Comparison of ENCODE assay signal across 12 cellular contexts in genomic region chr10:69474688-69475432, GRCh38. TPM values are rescaled to one million over a fixed set of nuclear protein-coding genes. Genes with fewer than 3 reads are reported as not detected.
DNase-seq lines count a peak whose midpoint lies in the region; TF ChIP-seq lines count a peak whose summit lies in the region.
"Had no signal": no experiment of that assay in that cellular context is flagged by ENCODE, and none has a peak within 500 bp of the region (broad histone marks: within the 10 kb centered on the region; RNA-seq: fewer than 3 reads in every experiment).

No MANE protein-coding gene starts in this region.

- no peak overlapping the region for H3K4me3 Mint-ChIP-seq in Caco-2 (ENCODE audit: unreplicated experiment)
- H3K4me3 Mint-ChIP-seq: CD8-positive, alpha-beta T cell had no signal

- H3K9me2 ChIP-seq in SK-N-SH, result no peaks in the 10 kb centered on the region

- no peak for TF ChIP-seq RAD21 in SK-N-SH (IDR thresholded peaks at IDR 0.05; ENCODE audit: low read length)

- no peaks in the 10 kb centered on the region for H3K79me2 ChIP-seq in SK-N-SH (ENCODE audit: insufficient read depth)

- H3F3A ChIP-seq in SK-N-SH (replicated peaks; ENCODE audit: insufficient read depth), result peaks cover 3% of the 10 kb centered on the region

- no peak overlapping the region for H3K9ac ChIP-seq in SK-N-SH

- TF ChIP-seq EP300 in SK-N-SH (IDR thresholded peaks at IDR 0.05; ENCODE audit: borderline replicate concordance in 1 of 2, low read depth in 1 of 2, low read length in 1 of 2), result no peak

- H3K4me3 ChIP-seq in AG10803 (ENCODE audit: low read length) (no peak overlapping the region), SK-N-SH (ENCODE audit: low read depth in 2 of 2, low read length in 1 of 2) (no peak overlapping the region), fibroblast of the aortic adventitia (ENCODE audit: low read depth, low read length) (no peak overlapping the region), prostate gland (no peak overlapping the region), Caco-2 (ENCODE audit: low read depth, low read length) (no peak overlapping the region)

- no peaks in the 10 kb centered on the region for H3K4me1 Mint-ChIP-seq in Caco-2 (ENCODE audit: low read depth, unreplicated experiment)

- no peak overlapping the region for H3K27ac Mint-ChIP-seq in Caco-2 (ENCODE audit: unreplicated experiment)
- H3K27ac Mint-ChIP-seq: CD8-positive, alpha-beta T cell had no signal

- H3K36me3 Mint-ChIP-seq in Caco-2 (ENCODE audit: insufficient read depth, unreplicated experiment), result peaks cover 6% of the 10 kb centered on the region
- H3K36me3 Mint-ChIP-seq: CD8-positive, alpha-beta T cell had no signal

- intact Hi-C loops in prostate gland (cut with DNase I), result no loop called here
- intact Hi-C loops in Caco-2 (cut with micrococcal nuclease; ENCODE audit: unreplicated experiment), result no loop called here

- peak overlapping the region; percentile 66; the same call in 1 of the 2 replicates for H2AFZ ChIP-seq in SK-N-SH (ENCODE audit: low read depth)

- H3K4me1 ChIP-seq in SK-N-SH (ENCODE audit: control insufficient read depth in 1 of 2, insufficient read depth in 2 of 2, low read depth in 1 of 2, low read length in 1 of 2), result peaks cover 14 to 25% of the 10 kb centered on the region in 2 experiments; a peak in 2 of 4 replicates
- peaks cover 6% of the 10 kb centered on the region for H3K4me1 ChIP-seq in prostate gland (replicated peaks)
- no peaks in the 10 kb centered on the region for H3K4me1 ChIP-seq in Caco-2

- peak overlapping the region; percentile 30 to 61; a peak in 3 of 4 replicates for H3K27ac ChIP-seq in SK-N-SH (ENCODE audit: low read depth in 2 of 2, low read length in 1 of 2)
- H3K27ac ChIP-seq in prostate gland, result peak overlapping the region; percentile 49 to 71

- no peaks in the 10 kb centered on the region for H4K20me1 ChIP-seq in SK-N-SH (ENCODE audit: insufficient read depth)

- H3K4me2 ChIP-seq in SK-N-SH, result peak overlapping the region; percentile 61

- H3K27me3 Mint-ChIP-seq in Caco-2 (ENCODE audit: insufficient read depth, unreplicated experiment), result no peaks in the 10 kb centered on the region

- CTCF ChIA-PET in SK-N-SH (lab: Yijun Ruan, JAX), result interaction anchor here (0.6 kb wide), 1 partner anchor 24 kb away, joined by 3 read pairs; no protein-coding TSS in a partner anchor
- CTCF ChIA-PET in Caco-2 (lab: Charles Lee), result no interaction called here

- DNase-seq in AG10803 (ENCODE audit: low read depth) (peak; percentile 86), SK-N-SH (no peak), fibroblast of the aortic adventitia (ENCODE audit: low read depth) (peak; percentile 79), prostate gland (ENCODE audit: low spot score) (no peak), GDM1 (lab: John Stamatoyannopoulos, UW) (no peak), NCI-H2196 treated with DMSO at 0.1 percent for 48 hours (lab: John Stamatoyannopoulos, UW; ENCODE audit: unreplicated experiment) (no peak), mucosa of gallbladder (ENCODE audit: low spot score) (no peak), Caco-2 (no peak)
- DNase-seq: activated CD4-positive, alpha-beta T cell treated with anti-CD3 and anti-CD28 coated beads, Interleukin-2, amount 50 U/mL, for 1 hour; CD8-positive, alpha-beta T cell; stimulated activated naive CD4-positive, alpha-beta T cell had no signal

- TF ChIP-seq CTCF in AG10803 (conservative IDR thresholded peaks at IDR 0.05; ENCODE audit: low read length), result no peak
- no peak for TF ChIP-seq CTCF in SK-N-SH (IDR thresholded peaks at IDR 0.05)
- no peak for TF ChIP-seq CTCF in fibroblast of the aortic adventitia (IDR thresholded peaks at IDR 0.05; ENCODE audit: insufficient read depth, low read length)
- no peak for TF ChIP-seq CTCF in prostate gland (IDR thresholded peaks at IDR 0.05)
- no peak for TF ChIP-seq CTCF in Caco-2 (IDR thresholded peaks at IDR 0.05; ENCODE audit: insufficient read depth in 1 of 2, low read depth in 1 of 2, low read length in 1 of 2, severe bottlenecking in 1 of 2, unreplicated experiment in 1 of 2)

- no peaks in the 10 kb centered on the region for H3K9me3 ChIP-seq in SK-N-SH
- no peaks in the 10 kb centered on the region for H3K9me3 ChIP-seq in prostate gland
- no peaks in the 10 kb centered on the region for H3K9me3 ChIP-seq in Caco-2

- 47% methylated on average over 9 of the region's 9 CpGs for WGBS in SK-N-SH (ENCODE audit: low lambda C conversion rate)
- WGBS in prostate gland, result 60% methylated on average over 9 of the region's 9 CpGs

- no peaks in the 10 kb centered on the region for H3K27me3 ChIP-seq in SK-N-SH (ENCODE audit: insufficient read depth)
- H3K27me3 ChIP-seq in prostate gland (replicated peaks; ENCODE audit: insufficient read depth), result no peaks in the 10 kb centered on the region
- no peaks in the 10 kb centered on the region for H3K27me3 ChIP-seq in Caco-2 (replicated peaks; ENCODE audit: control insufficient read depth, insufficient read depth, low read length)

- no peaks in the 10 kb centered on the region for H3K9me3 Mint-ChIP-seq in Caco-2 (ENCODE audit: unreplicated experiment)
- H3K9me3 Mint-ChIP-seq: CD8-positive, alpha-beta T cell had no signal

- POLR2A ChIA-PET in SK-N-SH (lab: Yijun Ruan, JAX), result no interaction called here
- POLR2A ChIA-PET in Caco-2 (lab: Charles Lee), result no interaction called here

- no peaks in the 10 kb centered on the region for H3K36me3 ChIP-seq in SK-N-SH (replicated peaks in 1 of 2; ENCODE audit: control insufficient read depth in 1 of 2, insufficient read depth in 2 of 2, low read length in 1 of 2)
- no peaks in the 10 kb centered on the region for H3K36me3 ChIP-seq in prostate gland
- no peaks in the 10 kb centered on the region for H3K36me3 ChIP-seq in Caco-2 (ENCODE audit: control insufficient read depth, insufficient read depth, low read length)

- no TSS peak for BruUV-seq in Caco-2 (replicated peaks; lab: Mats Ljungman, UMichigan)

- TF ChIP-seq POLR2A in prostate gland (IDR thresholded peaks at IDR 0.05), result no peak

TF ChIP-seq in SK-N-SH, 30 proteins besides CTCF, POLR2A, EP300 and RAD21:
- no peak for TF ChIP-seq ZBTB33 (IDR thresholded peaks at IDR 0.05; ENCODE audit: borderline replicate concordance, low read depth)
- TF ChIP-seq JUND (IDR thresholded peaks at IDR 0.05), result 0 out of 2 replicates have a peak, but pooled peaks have one; percentile 20
- no peak for TF ChIP-seq EZH2phosphoT487 (IDR thresholded peaks at IDR 0.05; ENCODE audit: borderline replicate concordance, low read depth)
- TF ChIP-seq TCF12 (IDR thresholded peaks at IDR 0.05), result peak; percentile 39; the same call in 1 of the 2 replicates
- TF ChIP-seq IRF3 (IDR thresholded peaks at IDR 0.05; ENCODE audit: low read depth, low read length), result no peak
- no peak for TF ChIP-seq RFX5 (IDR thresholded peaks at IDR 0.05; ENCODE audit: low read length)
- TF ChIP-seq TAF1 (IDR thresholded peaks at IDR 0.05; ENCODE audit: borderline replicate concordance, low read depth, low read length), result no peak
- TF ChIP-seq FOSL2 (IDR thresholded peaks at IDR 0.05; ENCODE audit: borderline replicate concordance, low read depth), result peak; percentile 69
- peak; percentile 41; the same call in 1 of the 2 replicates for TF ChIP-seq RXRA (IDR thresholded peaks at IDR 0.05; ENCODE audit: borderline replicate concordance, low read depth)
- no peak for TF ChIP-seq USF1 (IDR thresholded peaks at IDR 0.05; ENCODE audit: borderline replicate concordance, low read depth)

RNA-seq across cellular contexts. Expression of gene TSPAN15, which starts 23.6 kb away (rescaled TPM):
- 8.5 and 13.8 TPM in 2 replicates for polyA plus RNA-seq in SK-N-SH (2012; rRNA removed)
- 8.0 and 9.7 TPM in 2 replicates for polyA plus RNA-seq in SK-N-SH (2012; cell fraction: cytosol; rRNA removed)
- polyA plus RNA-seq in SK-N-SH (2012; cell fraction: nucleus; rRNA removed), result 7.3 and 8.3 TPM in 2 replicates
- total RNA-seq in fibroblast of the aortic adventitia (ENCODE audit: low replicate concordance) (0.27 and 1.2 TPM in 2 replicates), prostate gland (10 to 100 TPM; 78.8 to 85.3 TPM), mucosa of gallbladder (108 TPM), Caco-2 (2022) (86.5 and 89.0 TPM in 2 replicates)

RNA-seq across cellular contexts. Expression of gene TACR2, which starts 58.1 kb away (rescaled TPM):
- polyA plus RNA-seq in SK-N-SH (2012; rRNA removed), result 0.02 and 0.05 TPM in 2 replicates
- 0.03 TPM in 1 of 2 replicates, not detected in the other for polyA plus RNA-seq in SK-N-SH (2012; cell fraction: cytosol; rRNA removed)
- not detected in 2 replicates for polyA plus RNA-seq in SK-N-SH (2012; cell fraction: nucleus; rRNA removed)
- total RNA-seq in fibroblast of the aortic adventitia (ENCODE audit: low replicate concordance), result 0.18 TPM in 1 of 2 replicates, not detected in the other
- total RNA-seq in prostate gland, result 1 to 10 TPM in 1 of 2 donors, under 1 TPM in 1; 0.77 to 2.4 TPM
- 1.6 TPM for total RNA-seq in mucosa of gallbladder
- 0.57 and 0.60 TPM in 2 replicates for total RNA-seq in Caco-2 (2022)
- total RNA-seq: CD8-positive, alpha-beta T cell had no signal
- polyA plus RNA-seq: neural cell had no signal

Comparison
In these comparisons a context has a peak if more than half of its experiments do, and no peak if none do; other contexts are left out.
1. DNase-seq: peak in AG10803 (single experiment) and fibroblast of the aortic adventitia (single experiment); none in SK-N-SH (single experiment), prostate gland (single experiment), GDM1 (single experiment), NCI-H2196 treated with DMSO at 0.1 percent for 48 hours (single experiment), mucosa of gallbladder (single experiment) and Caco-2 (0 of 2).
2. RNA of gene TSPAN15, which starts 23.6 kb away (total RNA-seq): 108 TPM in mucosa of gallbladder (single experiment), 86.5 to 89.0 TPM in Caco-2 and 78.8 to 85.3 TPM in prostate gland; 0.27 to 1.2 TPM in fibroblast of the aortic adventitia; every median in the first group is over 10 times any median in the second.